12 cellular contexts compared by ENCODE assay signal in the genomic region with DNA sequence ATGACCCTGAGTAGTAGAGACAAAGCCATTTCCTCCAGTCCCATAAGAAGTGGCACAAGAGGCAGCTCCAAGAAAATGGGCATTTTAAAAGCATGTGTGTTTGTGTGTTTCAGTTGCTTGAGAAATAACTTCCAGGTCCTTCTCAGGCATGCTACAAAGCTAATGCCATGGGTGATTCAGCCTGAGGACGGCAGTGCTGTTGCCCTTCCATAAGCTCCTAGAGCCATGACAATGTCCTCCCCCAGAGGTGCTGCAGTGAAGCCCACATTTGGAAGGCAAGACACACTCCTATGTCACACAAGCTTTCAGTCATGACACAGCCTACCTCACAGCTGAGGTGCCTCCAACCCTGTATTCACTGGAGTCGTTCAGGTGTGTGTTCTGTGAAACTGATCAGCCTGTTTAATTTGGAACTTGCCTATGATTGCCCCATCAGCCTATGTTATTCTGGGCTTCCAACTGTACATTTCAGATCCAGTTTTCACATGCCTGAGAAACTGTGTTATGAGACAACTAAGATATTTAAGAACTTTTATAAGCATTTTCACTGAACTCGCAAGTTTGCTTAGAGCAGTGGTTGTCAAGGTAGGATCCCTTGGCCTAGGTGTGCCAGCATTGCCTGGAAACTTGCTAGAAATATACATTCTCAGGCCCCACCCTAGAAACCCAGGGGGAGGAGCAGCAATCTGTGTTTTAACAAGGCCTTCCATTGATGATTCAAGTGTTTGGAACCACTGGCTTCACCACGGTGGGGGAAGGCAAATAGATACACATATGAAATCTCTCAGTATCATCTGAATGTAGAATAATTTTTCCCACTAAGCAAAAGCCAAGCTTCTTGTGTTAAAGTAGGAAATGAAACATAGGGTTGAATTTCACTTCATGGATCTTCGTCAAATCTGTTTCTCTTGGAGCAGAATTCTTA.
DNase-seq lines count a peak whose midpoint lies in the region; ATAC-seq and TF ChIP-seq lines count a peak whose summit lies in the region.
"Had no signal": no experiment of that assay in that cellular context is flagged by ENCODE, and none has a peak within 500 bp of the region (broad histone marks: within the 10 kb centered on the region; RNA-seq: fewer than 3 reads in every experiment).

No MANE protein-coding gene starts in this region.

- no peak overlapping the region for H3K27ac Mint-ChIP-seq in T-cell

- peak; percentile 5 for DNase-seq in ELR (ENCODE audit: low read depth)
- DNase-seq in RWPE1 (ENCODE audit: low spot score), result peak; percentile 89
- DNase-seq in fibroblast of the aortic adventitia (ENCODE audit: low read depth), result peak; percentile 49
- DNase-seq in stromal cell of bone marrow (ENCODE audit: low read depth), result peak; percentile 59
- DNase-seq in NCI-H748 (lab: John Stamatoyannopoulos, UW; ENCODE audit: unreplicated experiment), result no peak
- no peak for DNase-seq in T-cell
- DNase-seq in Right ventricle myocardium inferior (ENCODE audit: missing footprints), result no peak
- DNase-seq: DND-41; naive thymus-derived CD4-positive, alpha-beta T cell; NCI-H187; spleen; T-helper 2 cell had no signal

- H3K27me3 Mint-ChIP-seq in T-cell, result no peaks in the 10 kb centered on the region
- H3K27me3 Mint-ChIP-seq: naive thymus-derived CD4-positive, alpha-beta T cell had no signal

- H3K4me3 ChIP-seq in fibroblast of the aortic adventitia (ENCODE audit: low read depth, low read length), result no peak overlapping the region
- H3K4me3 ChIP-seq: spleen had no signal

- no peak overlapping the region for H3K4me3 Mint-ChIP-seq in T-cell
- H3K4me3 Mint-ChIP-seq: naive thymus-derived CD4-positive, alpha-beta T cell had no signal

- peaks cover 4% of the 10 kb centered on the region for H3K36me3 Mint-ChIP-seq in T-cell

- H3K4me1 Mint-ChIP-seq in T-cell, result peaks cover 3 to 25% (median 19%) of the 10 kb centered on the region in 3 donors

- peak overlapping the region; percentile 87 for H3K27ac ChIP-seq in RWPE1

- H3K9me3 Mint-ChIP-seq in T-cell, result peaks cover 5 to 8% (median 5%) of the 10 kb centered on the region in 3 donors

- TF ChIP-seq CTCF in RWPE1 (conservative IDR thresholded peaks at IDR 0.05; ENCODE audit: low read depth), result no peak
- no peak for TF ChIP-seq CTCF in fibroblast of the aortic adventitia (IDR thresholded peaks at IDR 0.05; ENCODE audit: insufficient read depth, low read length)

- ATAC-seq in T-cell (replicated peaks in 1 of 4) (no peak), Right ventricle myocardium inferior (no peak)
- ATAC-seq: naive thymus-derived CD4-positive, alpha-beta T cell had no signal

- CTCF ChIA-PET in RWPE1 (lab: Yijun Ruan, JAX), result interaction anchor here (0.5 to 0.9 kb wide), 3 partner anchors 32 to 839 kb away, joined by 3 to 4 read pairs (median 3); no protein-coding TSS in a partner anchor
- CTCF ChIA-PET in T-cell (lab: Charles Lee), result interaction anchor here in 1 of 2 donors (0.6 kb wide), 1 partner anchor 304 kb away, joined by 3 read pairs; no protein-coding TSS in a partner anchor

- intact Hi-C loops in Right ventricle myocardium inferior (cut with DNase I), result no loop called here

- POLR2A ChIA-PET in RWPE1 (lab: Yijun Ruan, JAX; ENCODE audit: low non-redundant PET) (no interaction called here), T-cell (lab: Charles Lee) (interaction anchor here in 1 of 2 donors (0.7 kb wide), 1 partner anchor 166 kb away, joined by 3 read pairs; no protein-coding TSS in a partner anchor)

Comparison
In these comparisons a context has a peak if more than half of its experiments do, and no peak if none do; other contexts are left out.
1. DNase-seq: peak in ELR (single experiment), RWPE1 (single experiment), fibroblast of the aortic adventitia (single experiment) and stromal cell of bone marrow (single experiment); none in NCI-H748 (single experiment), T-cell (0 of 34) and Right ventricle myocardium inferior (single experiment).